ENCODE assay signal across 14 cellular contexts in the genomic region with DNA sequence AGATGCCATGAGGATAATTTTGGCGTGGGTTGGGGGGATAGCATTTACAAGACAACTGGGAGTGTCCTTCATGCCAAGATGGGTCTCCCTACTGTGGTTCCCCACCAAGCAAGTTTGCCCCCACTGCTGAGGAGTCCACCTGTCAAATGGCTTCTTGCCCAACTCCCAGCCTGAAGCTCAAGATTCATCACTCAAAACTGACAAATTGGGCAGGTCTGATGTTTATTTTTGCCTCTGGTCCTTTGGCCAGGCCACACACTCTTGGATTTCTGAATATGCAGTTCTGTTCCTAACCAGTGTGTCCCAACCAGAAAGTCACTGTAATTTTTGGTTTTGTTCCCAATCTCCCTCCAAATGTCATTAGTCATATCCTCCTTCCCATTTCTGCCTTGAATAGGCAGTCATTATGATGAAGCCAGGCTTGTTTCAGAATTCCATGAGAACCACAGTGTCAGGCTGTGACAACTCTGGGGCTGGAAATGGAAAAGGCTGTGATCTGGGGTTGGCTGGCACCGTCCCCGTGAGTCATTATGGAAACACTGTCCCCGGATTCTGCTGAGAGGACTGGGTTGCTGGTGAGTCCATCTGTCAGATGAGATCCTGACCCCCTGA. TPM values are rescaled to one million over a fixed set of nuclear protein-coding genes. Genes with fewer than 3 reads are reported as not detected.
A peak's percentile ranks its signal among the peaks of the same experiment; 100 is the strongest.
DNase-seq lines count a peak whose midpoint lies in the region; ATAC-seq, FAIRE-seq and TF ChIP-seq lines count a peak whose summit lies in the region.
"Had no signal": no experiment of that assay in that cellular context is flagged by ENCODE, and none has a peak within 500 bp of the region (broad histone marks: within the 10 kb centered on the region; RNA-seq: fewer than 3 reads in every experiment).

No MANE protein-coding gene starts in this region.

- H3K36me3 ChIP-seq in liver (ENCODE audit: control insufficient read depth in 4 of 4, insufficient read depth in 3 of 4, low read depth in 1 of 4, low read length in 3 of 4) (no peaks in the 10 kb centered on the region), HepG2 (replicated peaks in 1 of 2; ENCODE audit: control insufficient read depth in 1 of 2, insufficient read depth in 2 of 2, low read length in 2 of 2) (no peaks in the 10 kb centered on the region)
- H3K36me3 ChIP-seq: HAP-1 had no signal

- peaks cover 8% of the 10 kb centered on the region for H3K4me1 Mint-ChIP-seq in stimulated activated memory B cell treated with anti-CD40 and anti-IgM and Interleukin-4, amounts not matched to agents 10 μg/mL and 1 μg/mL and 100 μg/mL, for 72 hours
- H3K4me1 Mint-ChIP-seq in activated CD8-positive, alpha-beta T cell treated with anti-CD3 and anti-CD28 coated beads for 36 hours (ENCODE audit: low read depth): no peaks in the 10 kb centered on the region

- H3K36me3 Mint-ChIP-seq in stimulated activated memory B cell treated with anti-CD40 and anti-IgM and Interleukin-4, amounts not matched to agents 10 μg/mL and 1 μg/mL and 100 μg/mL, for 72 hours: no peaks in the 10 kb centered on the region
- no peaks in the 10 kb centered on the region for H3K36me3 Mint-ChIP-seq in activated CD8-positive, alpha-beta T cell treated with anti-CD3 and anti-CD28 coated beads for 36 hours (ENCODE audit: low read depth)

- TF ChIP-seq EP300 in HepG2 (IDR thresholded peaks at IDR 0.05; ENCODE audit: low read depth in 2 of 2, low read length in 2 of 2) (no peak), HepG2 (CRISPR knock-in tag; IDR thresholded peaks at IDR 0.05; ENCODE audit: borderline replicate concordance) (no peak)

- BruUV-seq in HepG2 (replicated peaks; lab: Mats Ljungman, UMichigan): no TSS peak

- no peaks in the 10 kb centered on the region for H3K79me2 ChIP-seq in HepG2 (ENCODE audit: insufficient read depth, low read length)

- DNase-seq in HepG2 (ENCODE audit: low spot score): no peak
- peak; percentile 45 for DNase-seq in epithelial cell of esophagus (ENCODE audit: low read depth)
- peak; percentile 75 to 99 for DNase-seq in lung microvascular endothelial cell (ENCODE audit: low read depth in 2 of 2)
- DNase-seq in GM19238 (ENCODE audit: insufficient read length, low spot score): no peak
- DNase-seq in activated CD8-positive, alpha-beta T cell treated with anti-CD3 and anti-CD28 coated beads for 36 hours: no peak
- no peak for DNase-seq in MV-4-11 (lab: John Stamatoyannopoulos, UW)
- DNase-seq: activated T-cell treated with anti-CD3 and anti-CD28 coated beads, Interleukin-2, amount 50 U/mL, for 24 hours; Karpas-422 had no signal

- intact Hi-C loops in HepG2 (cut with micrococcal nuclease; ENCODE audit: unreplicated experiment): no loop called here
- intact Hi-C loops in activated CD8-positive, alpha-beta T cell treated with anti-CD3 and anti-CD28 coated beads for 36 hours (cut with micrococcal nuclease): no loop called here

- no peak overlapping the region for H3K4me2 ChIP-seq in HepG2 (ENCODE audit: low read depth, low read length)

- POLR2A ChIA-PET in HepG2 (lab: Yijun Ruan, JAX): no interaction called here
- POLR2A ChIA-PET in activated CD8-positive, alpha-beta T cell treated with anti-CD3 and anti-CD28 coated beads for 36 hours (lab: Charles Lee): no interaction called here

- H3K4me3 ChIP-seq in liver (ENCODE audit: low read depth in 1 of 3, low read length in 3 of 3) (no peak overlapping the region), HepG2 (replicated peaks in 1 of 3; ENCODE audit: insufficient read depth in 1 of 3, low read depth in 2 of 3, low read length in 3 of 3) (no peak overlapping the region), epithelial cell of esophagus (ENCODE audit: low read length) (no peak overlapping the region)
- H3K4me3 ChIP-seq: HAP-1, SK-N-MC had no signal

- no peak overlapping the region for H3K27ac Mint-ChIP-seq in stimulated activated memory B cell treated with anti-CD40 and anti-IgM and Interleukin-4, amounts not matched to agents 10 μg/mL and 1 μg/mL and 100 μg/mL, for 72 hours
- no peak overlapping the region for H3K27ac Mint-ChIP-seq in activated CD8-positive, alpha-beta T cell treated with anti-CD3 and anti-CD28 coated beads for 36 hours
- H3K27ac Mint-ChIP-seq: activated T-cell treated with anti-CD3 and anti-CD28 coated beads, Interleukin-2, amount 50 U/mL, for 24 hours had no signal

- H3K9me3 Mint-ChIP-seq in stimulated activated memory B cell treated with anti-CD40 and anti-IgM and Interleukin-4, amounts not matched to agents 10 μg/mL and 1 μg/mL and 100 μg/mL, for 72 hours: peaks cover 4% of the 10 kb centered on the region
- peaks cover 5% of the 10 kb centered on the region for H3K9me3 Mint-ChIP-seq in activated CD8-positive, alpha-beta T cell treated with anti-CD3 and anti-CD28 coated beads for 36 hours
- H3K9me3 Mint-ChIP-seq: activated T-cell treated with anti-CD3 and anti-CD28 coated beads, Interleukin-2, amount 50 U/mL, for 24 hours had no signal

- H3K4me1 ChIP-seq in liver (ENCODE audit: control insufficient read depth in 4 of 4, insufficient read depth in 4 of 4, low read length in 3 of 4) (no peaks in the 10 kb centered on the region), HepG2 (ENCODE audit: insufficient read depth, low read length) (no peaks in the 10 kb centered on the region)
- H3K4me1 ChIP-seq: HAP-1 had no signal

- no peak for FAIRE-seq in HepG2 (lab: Jason Lieb, UNC)
- FAIRE-seq: GM12892 had no signal

- no peak for TF ChIP-seq CTCF in liver (IDR thresholded peaks at IDR 0.05; ENCODE audit: low read depth, low read length, missing input control)
- no peak for TF ChIP-seq CTCF in HepG2 (CRISPR knock-in tag; IDR thresholded peaks at IDR 0.05)
- TF ChIP-seq CTCF in epithelial cell of esophagus (IDR thresholded peaks at IDR 0.05; ENCODE audit: insufficient read depth, low read depth, low read length, missing control alignments): no peak
- no peak for TF ChIP-seq CTCF in activated CD8-positive, alpha-beta T cell treated with anti-CD3 and anti-CD28 coated beads for 36 hours (IDR thresholded peaks at IDR 0.05)

- TF ChIP-seq POLR2A in HepG2 (IDR thresholded peaks at IDR 0.05; ENCODE audit: insufficient read depth in 1 of 2, low read depth in 2 of 2, low read length in 2 of 2): no peak

- no peaks in the 10 kb centered on the region for H4K20me1 ChIP-seq in HepG2 (ENCODE audit: insufficient read depth, low read length)

- H3K9ac ChIP-seq in liver (ENCODE audit: low read depth in 1 of 2, low read length in 2 of 2): no peak overlapping the region
- H3K9ac ChIP-seq in HepG2 (ENCODE audit: insufficient read depth, low read depth, low read length): no peak overlapping the region

- CTCF ChIA-PET in HepG2 (lab: Yijun Ruan, JAX; ENCODE audit: low intra/inter-chr PET ratio, low total read pairs): no interaction called here
- CTCF ChIA-PET in activated CD8-positive, alpha-beta T cell treated with anti-CD3 and anti-CD28 coated beads for 36 hours (lab: Charles Lee): no interaction called here

- no peak overlapping the region for H3K27ac ChIP-seq in liver (ENCODE audit: low read depth in 1 of 2, low read length in 2 of 2)
- H3K27ac ChIP-seq in HepG2 (ENCODE audit: extremely low read length, insufficient read depth, low read length): no peak overlapping the region
- H3K27ac ChIP-seq: 22Rv1, SK-N-MC had no signal

- no peak overlapping the region for H3K4me3 Mint-ChIP-seq in stimulated activated memory B cell treated with anti-CD40 and anti-IgM and Interleukin-4, amounts not matched to agents 10 μg/mL and 1 μg/mL and 100 μg/mL, for 72 hours
- no peak overlapping the region for H3K4me3 Mint-ChIP-seq in activated CD8-positive, alpha-beta T cell treated with anti-CD3 and anti-CD28 coated beads for 36 hours
- H3K4me3 Mint-ChIP-seq: activated T-cell treated with anti-CD3 and anti-CD28 coated beads, Interleukin-2, amount 50 U/mL, for 24 hours had no signal

- WGBS in liver: 79% methylated on average over 4 of the region's 4 CpGs
- WGBS in HepG2 (ENCODE audit: low lambda C conversion rate): 20% methylated on average over 4 of the region's 4 CpGs

- in situ Hi-C loops in HepG2 (cut with HindIII; ENCODE audit: extremely low pct_ligation_motif_present, low pct_unique_long_range_greater_than_20kb): no loop called here

- peak; percentile 25 to 29 for TF ChIP-seq RAD21 in liver (IDR thresholded peaks at IDR 0.05)
- no peak for TF ChIP-seq RAD21 in HepG2 (CRISPR knock-in tag; IDR thresholded peaks at IDR 0.05)

- H3K27me3 Mint-ChIP-seq in stimulated activated memory B cell treated with anti-CD40 and anti-IgM and Interleukin-4, amounts not matched to agents 10 μg/mL and 1 μg/mL and 100 μg/mL, for 72 hours: no peaks in the 10 kb centered on the region
- no peaks in the 10 kb centered on the region for H3K27me3 Mint-ChIP-seq in activated CD8-positive, alpha-beta T cell treated with anti-CD3 and anti-CD28 coated beads for 36 hours

- H3K27me3 ChIP-seq in liver (ENCODE audit: control insufficient read depth in 4 of 4, insufficient read depth in 4 of 4, low read length in 3 of 4) (no peaks in the 10 kb centered on the region), HepG2 (ENCODE audit: control insufficient read depth in 1 of 2, insufficient read depth in 2 of 2, low read length in 2 of 2) (peaks cover 0 to 1% of the 10 kb centered on the region in 2 experiments; a peak in 1 of 5 replicates)

- no peak for ATAC-seq in HepG2
- no peak for ATAC-seq in stimulated activated memory B cell treated with anti-CD40 and anti-IgM and Interleukin-4, amounts not matched to agents 10 μg/mL and 1 μg/mL and 100 μg/mL, for 72 hours
- ATAC-seq in activated CD8-positive, alpha-beta T cell treated with anti-CD3 and anti-CD28 coated beads for 36 hours: no peak

- H3K9me3 ChIP-seq in liver (ENCODE audit: control insufficient read depth in 4 of 4, low read length in 3 of 4): no peaks in the 10 kb centered on the region
- H3K9me3 ChIP-seq in HepG2 (ENCODE audit: low read length): no peaks in the 10 kb centered on the region
- H3K9me3 ChIP-seq: HAP-1 had no signal

- H2AFZ ChIP-seq in HepG2 (ENCODE audit: low read length): no peak overlapping the region

RNA-seq across cellular contexts. Expression of a gene that starts 29.3 kb away (rescaled TPM):
- 10 to 100 TPM; 19.3 to 45.9 TPM for total RNA-seq in liver
- polyA plus RNA-seq in liver: 10 to 100 TPM in 1 of 2 donors, 1 to 10 TPM in 1; 8.5 to 17.1 TPM
- 15.2 and 17.4 TPM in 2 replicates for total RNA-seq in HepG2 (2016; rRNA removed; fragmentation: Illumina TruSeq; extraction: Trizol)
- total RNA-seq in HepG2 (2016; cell fraction: cytosol; rRNA removed; fragmentation: Illumina TruSeq; extraction: Trizol; ENCODE audit: low read depth): 6.3 and 8.1 TPM in 2 replicates
- 13.7 and 16.9 TPM in 2 replicates for total RNA-seq in HepG2 (2016; cell fraction: insoluble cytoplasmic fraction; rRNA removed; fragmentation: Illumina TruSeq; extraction: Trizol)
- total RNA-seq in HepG2 (2016; cell fraction: membrane; rRNA removed; fragmentation: Illumina TruSeq; extraction: Trizol): 13.4 and 13.7 TPM in 2 replicates
- total RNA-seq in HepG2 (2016; cell fraction: nucleus; rRNA removed; fragmentation: Illumina TruSeq; extraction: Trizol): 30.8 and 34.3 TPM in 2 replicates
- 22.6 and 24.4 TPM in 2 replicates for polyA plus RNA-seq in HepG2 (2011; rRNA removed)
- polyA plus RNA-seq in HepG2 (2011; cell fraction: cytosol; rRNA removed): 11.8 and 13.2 TPM in 2 replicates
- 27.9 and 28.7 TPM in 2 replicates for polyA plus RNA-seq in HepG2 (2011; cell fraction: nucleus; rRNA removed)
- polyA plus RNA-seq in HepG2 (2012): 15.6 and 16.9 TPM in 2 replicates
- polyA plus RNA-seq in HepG2 (2016; cell fraction: cytosol; fragmentation: Illumina TruSeq; extraction: Trizol; ENCODE audit: low read depth): 2.1 and 3.3 TPM in 2 replicates
- 12.7 and 14.3 TPM in 2 replicates for polyA plus RNA-seq in HepG2 (2016; cell fraction: insoluble cytoplasmic fraction; fragmentation: Illumina TruSeq; extraction: Trizol; ENCODE audit: low read depth)
- polyA plus RNA-seq in HepG2 (2016; cell fraction: membrane; fragmentation: Illumina TruSeq; extraction: Trizol; ENCODE audit: low read depth): 4.4 and 4.7 TPM in 2 replicates
- 18.7 and 22.5 TPM in 2 replicates for polyA plus RNA-seq in HepG2 (2016; cell fraction: nucleus; fragmentation: Illumina TruSeq; extraction: Trizol; ENCODE audit: insufficient read depth, low read depth)
- polyA minus RNA-seq in HepG2 (2011; rRNA and poly(A)+ RNA removed; ENCODE audit: low replicate concordance): 37.1 and 44.8 TPM in 2 replicates
- 18.9 and 22.9 TPM in 2 replicates for polyA minus RNA-seq in HepG2 (2011; cell fraction: cytosol; rRNA and poly(A)+ RNA removed)
- polyA minus RNA-seq in HepG2 (2011; cell fraction: nucleus; rRNA and poly(A)+ RNA removed): 73.7 and 74.0 TPM in 2 replicates
- total RNA-seq in lung microvascular endothelial cell: 13.9 and 16.5 TPM in 2 replicates
- 10 to 100 TPM; 16.4 to 17.6 TPM for total RNA-seq in activated CD8-positive, alpha-beta T cell treated with anti-CD3 and anti-CD28 coated beads for 36 hours

Comparison
In these comparisons a context has a peak if more than half of its experiments do, and no peak if none do; other contexts are left out.
1. DNase-seq: peak in epithelial cell of esophagus (single experiment) and lung microvascular endothelial cell (2 of 2); none in HepG2 (single experiment), GM19238 (single experiment), activated CD8-positive, alpha-beta T cell treated with anti-CD3 and anti-CD28 coated beads for 36 hours (single experiment) and MV-4-11 (single experiment).